In the genomic region with DNA sequence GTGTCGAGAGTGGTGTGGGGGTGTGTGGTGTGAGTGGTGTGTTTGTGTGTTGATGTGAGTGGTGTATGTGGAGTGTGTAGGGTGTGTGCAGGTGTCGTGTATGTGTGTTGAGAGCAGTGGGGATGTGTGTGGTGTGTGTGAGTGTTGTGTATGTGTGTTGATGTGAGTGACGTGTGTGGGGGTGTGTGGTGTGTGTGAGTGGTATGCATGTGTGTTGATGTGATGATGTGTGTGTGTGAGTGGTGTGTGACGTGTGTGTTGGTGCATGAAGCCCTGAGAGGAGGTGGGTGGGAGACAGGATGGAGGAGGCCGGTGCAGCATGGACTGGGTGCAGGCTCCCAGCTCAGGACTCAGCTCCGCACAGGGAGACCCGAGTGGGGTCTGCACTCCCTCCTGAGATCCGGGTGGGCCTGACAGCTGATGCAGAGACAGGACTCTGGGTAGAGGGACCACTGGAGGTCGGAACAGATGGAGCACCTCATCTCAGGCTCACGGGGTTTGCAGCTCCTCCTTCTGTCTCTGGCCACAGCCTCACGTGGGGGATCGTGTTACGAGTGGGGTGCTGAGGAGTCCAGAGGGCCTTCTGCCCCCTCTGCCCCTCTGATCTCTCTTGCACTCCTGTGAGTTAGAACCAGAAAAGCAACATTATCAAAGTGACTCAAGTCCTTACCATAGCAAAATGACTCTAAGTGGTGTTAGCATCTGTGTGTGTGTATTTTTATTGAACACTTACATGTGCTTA, we compare ENCODE assay signal across 12 cellular contexts. TPM values are rescaled to one million over a fixed set of nuclear protein-coding genes. Genes with fewer than 3 reads are reported as not detected.
"Had no signal": no experiment of that assay in that cellular context is flagged by ENCODE, and none has a peak within 500 bp of the region (broad histone marks: within the 10 kb centered on the region; RNA-seq: fewer than 3 reads in every experiment).

No MANE protein-coding gene starts in this region.

- H3K4me1 ChIP-seq: thyroid gland had no signal

- ATAC-seq: T-helper 17 cell had no signal

- DNase-seq: activated B cell treated with CpG ODN at 0.5 μM for 24 hours; activated CD4-positive, alpha-beta T cell treated with anti-CD3 and anti-CD28 coated beads, Interleukin-2, amount 50 U/mL, for 1 hour; activated naive CD4-positive, alpha-beta T cell treated with anti-CD3 and anti-CD28 coated beads, Interleukin-2, amount 50 U/mL, for 16 hours; amniotic stem cell; esophagus squamous epithelium; foreskin fibroblast; mammary epithelial cell; nephron progenitor cell; stimulated activated CD4-positive, alpha-beta T cell treated with anti-CD3 and anti-CD28 coated beads, Interleukin-4, amount 100 ng/mL, for 1 hour; T-helper 17 cell; thyroid gland had no signal

- H3K27me3 ChIP-seq: thyroid gland had no signal

- H3K9me3 ChIP-seq: esophagus squamous epithelium, thyroid gland had no signal

- H3K4me1 Mint-ChIP-seq: activated B cell treated with CpG ODN at 0.5 μM for 24 hours, T-helper 17 cell had no signal

- H3K4me3 ChIP-seq: esophagus squamous epithelium, thyroid gland had no signal

- H3K36me3 ChIP-seq: esophagus squamous epithelium, thyroid gland had no signal

- H3K27ac ChIP-seq: esophagus squamous epithelium, thyroid gland had no signal

- H3K27ac Mint-ChIP-seq: activated B cell treated with CpG ODN at 0.5 μM for 24 hours; activated T-helper 2 cell treated with anti-CD3 and anti-CD28 coated beads, Interferon-gamma antibody, Interleukin-2, Interleukin-4, amounts not matched to agents 10 μg/mL and 5 μg/mL and 100 μg/mL, durations not matched to agents 14 hours and 24 hours and 36 hours; nephron progenitor cell; T-helper 17 cell had no signal

- H3K9me3 Mint-ChIP-seq: activated B cell treated with CpG ODN at 0.5 μM for 24 hours; activated T-helper 2 cell treated with anti-CD3 and anti-CD28 coated beads, Interferon-gamma antibody, Interleukin-2, Interleukin-4, amounts not matched to agents 10 μg/mL and 5 μg/mL and 100 μg/mL, durations not matched to agents 14 hours and 24 hours and 36 hours; nephron progenitor cell had no signal

- H3K4me3 Mint-ChIP-seq: activated B cell treated with CpG ODN at 0.5 μM for 24 hours, nephron progenitor cell, T-helper 17 cell had no signal

RNA-seq across cellular contexts. Expression of gene ARNT2, which starts 41.3 kb away (rescaled TPM):
- total RNA-seq: activated B cell treated with CpG ODN at 0.5 μM for 24 hours; activated T-helper 2 cell treated with anti-CD3 and anti-CD28 coated beads, Interferon-gamma antibody, Interleukin-2, Interleukin-4, amounts not matched to agents 10 μg/mL and 5 μg/mL and 100 μg/mL, durations not matched to agents 14 hours and 24 hours and 36 hours; T-helper 17 cell had no signal
